8 cellular contexts compared by ENCODE assay signal in the genomic region with DNA sequence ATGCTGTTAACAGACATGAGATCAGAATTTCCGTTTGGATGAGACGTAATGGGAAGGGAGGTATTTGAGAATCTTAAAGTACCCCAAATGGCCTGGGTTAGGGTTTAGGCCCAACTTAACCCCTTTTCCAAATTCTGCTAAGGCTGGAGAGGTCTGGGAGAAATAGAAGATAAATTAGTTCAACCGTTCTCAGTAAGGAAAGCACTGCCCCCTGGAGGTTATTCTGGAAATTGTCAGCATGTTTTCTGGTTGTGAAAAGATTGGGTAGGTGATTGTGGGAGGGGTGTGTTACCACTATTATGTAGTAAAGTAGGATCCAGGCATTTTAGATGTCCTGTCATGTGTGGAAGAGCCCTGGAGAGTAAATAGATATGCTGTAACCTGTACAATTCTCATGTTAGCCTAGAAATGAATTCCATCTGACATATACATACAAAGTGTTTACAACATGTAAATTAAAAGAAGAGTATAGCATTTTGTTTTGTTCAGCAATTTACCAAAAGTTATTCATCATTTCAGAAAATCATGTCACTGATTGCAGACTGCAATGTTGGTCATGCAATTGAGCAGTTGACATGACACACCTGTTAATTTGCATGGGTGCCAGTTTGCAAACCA. TPM values are rescaled to one million over a fixed set of nuclear protein-coding genes. Genes with fewer than 3 reads are reported as not detected.
DNase-seq lines count a peak whose midpoint lies in the region; ATAC-seq, FAIRE-seq and TF ChIP-seq lines count a peak whose summit lies in the region.

No MANE protein-coding gene starts in this region.

- no peaks in the 10 kb centered on the region for H3K9me3 Mint-ChIP-seq in stimulated activated naive CD8-positive, alpha-beta T cell treated with anti-CD3 and anti-CD28 coated beads, Interleukin-15, amount 100 ng/mL, for 72 hours

- H3K36me3 ChIP-seq in HCT116 (ENCODE audit: control insufficient read depth in 1 of 2, insufficient read depth in 2 of 2, low read length in 2 of 2) = no peaks in the 10 kb centered on the region
- no peaks in the 10 kb centered on the region for H3K36me3 ChIP-seq in mesendoderm (ENCODE audit: control insufficient read depth, insufficient read depth, low read length)

- no peak overlapping the region for H2BK5ac ChIP-seq in mesendoderm (ENCODE audit: low read length)

- FAIRE-seq in TTC549 (lab: Jason Lieb, UNC) = peak; percentile 29

- H4K8ac ChIP-seq in mesendoderm (ENCODE audit: low read depth, low read length) = no peak overlapping the region

- no peaks in the 10 kb centered on the region for H3K9me3 ChIP-seq in HCT116 (ENCODE audit: control insufficient read depth in 1 of 2, insufficient read depth in 1 of 2, low read depth in 1 of 2, low read length in 2 of 2)

- H3K79me2 ChIP-seq in HCT116 (ENCODE audit: insufficient read depth, low read length) (no peaks in the 10 kb centered on the region), mesendoderm (ENCODE audit: control insufficient read depth, insufficient read depth, low read length) (no peaks in the 10 kb centered on the region)

- H3K56ac ChIP-seq in mesendoderm (ENCODE audit: low read length) = no peak overlapping the region

- H3K4me1 Mint-ChIP-seq in stimulated activated naive CD8-positive, alpha-beta T cell treated with anti-CD3 and anti-CD28 coated beads, Interleukin-15, amount 100 ng/mL, for 72 hours = no peaks in the 10 kb centered on the region

- no peak overlapping the region for H3K4me3 Mint-ChIP-seq in stimulated activated naive CD8-positive, alpha-beta T cell treated with anti-CD3 and anti-CD28 coated beads, Interleukin-15, amount 100 ng/mL, for 72 hours

- no TSS peak for BruUV-seq in HCT116 (replicated peaks; lab: Mats Ljungman, UMichigan)

- intact Hi-C loops in HCT116 (cut with micrococcal nuclease) = loop anchor here (1.0 to 5.0 kb wide), 2 partner anchors 297 to 583 kb away; no protein-coding TSS in a partner anchor

- H2AK5ac ChIP-seq in mesendoderm (ENCODE audit: low read length) = no peak overlapping the region

- H2AFZ ChIP-seq in HCT116 (ENCODE audit: low read depth, low read length, poor library complexity, severe bottlenecking) = no peak overlapping the region

- H3K9ac ChIP-seq in HCT116 (ENCODE audit: low read length) = no peak overlapping the region
- no peak overlapping the region for H3K9ac ChIP-seq in mesendoderm (ENCODE audit: low read length)

- H3K27ac ChIP-seq in HCT116 (ENCODE audit: low read depth, low read length) (no peak overlapping the region), mesendoderm (ENCODE audit: low read depth, low read length) (no peak overlapping the region)

- H3K4me2 ChIP-seq in HCT116 (ENCODE audit: low read length) = no peak overlapping the region
- no peak overlapping the region for H3K4me2 ChIP-seq in mesendoderm (ENCODE audit: low read length)

- peak; percentile 56 for TF ChIP-seq RAD21 in HCT116 (IDR thresholded peaks at IDR 0.05; ENCODE audit: low read depth)

- H3K9me2 ChIP-seq in HCT116 (ENCODE audit: insufficient read depth) = no peaks in the 10 kb centered on the region

- DNase-seq in SIG-M5 treated with dmso at 0.1 percent for 504 hours (lab: John Stamatoyannopoulos, UW; ENCODE audit: unreplicated experiment) (peak; percentile 41), SIG-M5 (lab: John Stamatoyannopoulos, UW) (no peak), HCT116 (ENCODE audit: low read depth, low spot score) (peak; percentile 29), NCI-H146 treated with DMSO at 0.1 percent for 48 hours (lab: John Stamatoyannopoulos, UW; ENCODE audit: unreplicated experiment) (peak; percentile 9), dedifferentiated amniotic fluid mesenchymal stem cell (ENCODE audit: extremely low spot score) (peak; percentile 45), mesendoderm (peak; percentile 75)
- peak; percentile 47 to 50 for DNase-seq in stimulated activated naive CD8-positive, alpha-beta T cell treated with anti-CD3 and anti-CD28 coated beads, Interleukin-15, amount 100 ng/mL, for 72 hours

- no CpG with 5 or more reads among the region's 3 CpGs for WGBS in mesendoderm (ENCODE audit: extremely low coverage, insufficient coverage, low lambda C conversion rate)

- no peak overlapping the region for H3K4ac ChIP-seq in mesendoderm (ENCODE audit: low read depth, low read length)

- peak; percentile 36 to 72 (median 57); a peak in 5 of 6 replicates for TF ChIP-seq CTCF in HCT116 (IDR thresholded peaks at IDR 0.05 in 2 of 3, conservative IDR thresholded peaks at IDR 0.05 in 1 of 3; ENCODE audit: borderline replicate concordance in 1 of 3, insufficient read depth in 1 of 3, low read depth in 2 of 3, low read length in 2 of 3)

- no peak overlapping the region for H3K18ac ChIP-seq in mesendoderm (ENCODE audit: low read length)

- no peak for TF ChIP-seq POLR2A in HCT116 (IDR thresholded peaks at IDR 0.05; ENCODE audit: borderline replicate concordance, extremely low read depth, insufficient read depth, insufficient read length)

- no peak overlapping the region for H2BK15ac ChIP-seq in mesendoderm (replicated peaks; ENCODE audit: low read depth)

- no peak overlapping the region for H3K23ac ChIP-seq in mesendoderm (ENCODE audit: low read length)

- H3K4me3 ChIP-seq in HCT116 (replicated peaks in 1 of 2; ENCODE audit: low read depth in 1 of 2, low read length in 2 of 2) (no peak overlapping the region), mesendoderm (ENCODE audit: low read length) (no peak overlapping the region)

- no peaks in the 10 kb centered on the region for H3K27me3 ChIP-seq in HCT116 (ENCODE audit: insufficient read depth, low read length)
- H3K27me3 ChIP-seq in mesendoderm (ENCODE audit: insufficient read depth, low read length, poor library complexity) = no peaks in the 10 kb centered on the region

- peak; percentile 44; the same call in 1 of the 2 replicates for ATAC-seq in HCT116
- peak; percentile 57 for ATAC-seq in stimulated activated naive CD8-positive, alpha-beta T cell treated with anti-CD3 and anti-CD28 coated beads, Interleukin-15, amount 100 ng/mL, for 72 hours

- no peaks in the 10 kb centered on the region for H3K4me1 ChIP-seq in HCT116 (ENCODE audit: control insufficient read depth in 1 of 2, insufficient read depth in 2 of 2, low read length in 2 of 2)
- no peaks in the 10 kb centered on the region for H3K4me1 ChIP-seq in mesendoderm (ENCODE audit: control insufficient read depth, low read depth, low read length)

- H3K79me1 ChIP-seq in mesendoderm (ENCODE audit: low read length) = no peaks in the 10 kb centered on the region

- RAD21 ChIA-PET in HCT116 (lab: Charles Lee; ENCODE audit: low non-redundant PET in 1 of 2, low total read pairs in 2 of 2, uncharacterized antibody in 2 of 2, unreplicated experiment in 2 of 2) = no interaction called here

- CTCF ChIA-PET in HCT116 (lab: Charles Lee) = interaction anchor here (1.4 kb wide), 1 partner anchor 494 kb away, joined by 3 read pairs; no protein-coding TSS in a partner anchor

- no peak overlapping the region for H3K27ac Mint-ChIP-seq in stimulated activated naive CD8-positive, alpha-beta T cell treated with anti-CD3 and anti-CD28 coated beads, Interleukin-15, amount 100 ng/mL, for 72 hours

- H2BK120ac ChIP-seq in mesendoderm (ENCODE audit: low read depth, low read length) = no peak overlapping the region

- H4K20me1 ChIP-seq in HCT116 (ENCODE audit: insufficient read depth) = no peaks in the 10 kb centered on the region; the same call in 1 of the 2 replicates

- peaks cover 22% of the 10 kb centered on the region for H3K27me3 Mint-ChIP-seq in stimulated activated naive CD8-positive, alpha-beta T cell treated with anti-CD3 and anti-CD28 coated beads, Interleukin-15, amount 100 ng/mL, for 72 hours

- no peak overlapping the region for H4K5ac ChIP-seq in mesendoderm (ENCODE audit: low read length)

- POLR2A ChIA-PET in HCT116 (lab: Charles Lee) = no interaction called here

TF ChIP-seq in HCT116, 20 proteins besides CTCF, POLR2A, EP300 and RAD21 (continues in another document):
- no peak for TF ChIP-seq SP1 (IDR thresholded peaks at IDR 0.05; ENCODE audit: low read depth)
- TF ChIP-seq, protein P1, sequence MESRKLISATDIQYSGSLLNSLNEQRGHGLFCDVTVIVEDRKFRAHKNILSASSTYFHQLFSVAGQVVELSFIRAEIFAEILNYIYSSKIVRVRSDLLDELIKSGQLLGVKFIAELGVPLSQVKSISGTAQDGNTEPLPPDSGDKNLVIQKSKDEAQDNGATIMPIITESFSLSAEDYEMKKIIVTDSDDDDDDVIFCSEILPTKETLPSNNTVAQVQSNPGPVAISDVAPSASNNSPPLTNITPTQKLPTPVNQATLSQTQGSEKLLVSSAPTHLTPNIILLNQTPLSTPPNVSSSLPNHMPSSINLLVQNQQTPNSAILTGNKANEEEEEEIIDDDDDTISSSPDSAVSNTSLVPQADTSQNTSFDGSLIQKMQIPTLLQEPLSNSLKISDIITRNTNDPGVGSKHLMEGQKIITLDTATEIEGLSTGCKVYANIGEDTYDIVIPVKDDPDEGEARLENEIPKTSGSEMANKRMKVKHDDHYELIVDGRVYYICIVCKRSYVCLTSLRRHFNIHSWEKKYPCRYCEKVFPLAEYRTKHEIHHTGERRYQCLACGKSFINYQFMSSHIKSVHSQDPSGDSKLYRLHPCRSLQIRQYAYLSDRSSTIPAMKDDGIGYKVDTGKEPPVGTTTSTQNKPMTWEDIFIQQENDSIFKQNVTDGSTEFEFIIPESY (IDR thresholded peaks at IDR 0.05; ENCODE audit: extremely low read depth, insufficient replicate concordance, low read length) = no peak
- TF ChIP-seq ZNF274 (IDR thresholded peaks at IDR 0.05; ENCODE audit: low read depth, low read length) = no peak

RNA-seq across cellular contexts. Expression of gene GRXCR1, which starts 26.8 kb away (rescaled TPM):
- total RNA-seq in HCT116 (2021; ENCODE audit: unreplicated experiment) = not detected
- not detected in 2 replicates for polyA plus RNA-seq in HCT116 (2012)
- not detected for polyA plus RNA-seq in mesendoderm (2013, experiment 1 of 2)
- not detected for polyA plus RNA-seq in mesendoderm (2013, experiment 2 of 2)
